Comparison of ENCODE assay signal across 8 cellular contexts in the genomic region with DNA sequence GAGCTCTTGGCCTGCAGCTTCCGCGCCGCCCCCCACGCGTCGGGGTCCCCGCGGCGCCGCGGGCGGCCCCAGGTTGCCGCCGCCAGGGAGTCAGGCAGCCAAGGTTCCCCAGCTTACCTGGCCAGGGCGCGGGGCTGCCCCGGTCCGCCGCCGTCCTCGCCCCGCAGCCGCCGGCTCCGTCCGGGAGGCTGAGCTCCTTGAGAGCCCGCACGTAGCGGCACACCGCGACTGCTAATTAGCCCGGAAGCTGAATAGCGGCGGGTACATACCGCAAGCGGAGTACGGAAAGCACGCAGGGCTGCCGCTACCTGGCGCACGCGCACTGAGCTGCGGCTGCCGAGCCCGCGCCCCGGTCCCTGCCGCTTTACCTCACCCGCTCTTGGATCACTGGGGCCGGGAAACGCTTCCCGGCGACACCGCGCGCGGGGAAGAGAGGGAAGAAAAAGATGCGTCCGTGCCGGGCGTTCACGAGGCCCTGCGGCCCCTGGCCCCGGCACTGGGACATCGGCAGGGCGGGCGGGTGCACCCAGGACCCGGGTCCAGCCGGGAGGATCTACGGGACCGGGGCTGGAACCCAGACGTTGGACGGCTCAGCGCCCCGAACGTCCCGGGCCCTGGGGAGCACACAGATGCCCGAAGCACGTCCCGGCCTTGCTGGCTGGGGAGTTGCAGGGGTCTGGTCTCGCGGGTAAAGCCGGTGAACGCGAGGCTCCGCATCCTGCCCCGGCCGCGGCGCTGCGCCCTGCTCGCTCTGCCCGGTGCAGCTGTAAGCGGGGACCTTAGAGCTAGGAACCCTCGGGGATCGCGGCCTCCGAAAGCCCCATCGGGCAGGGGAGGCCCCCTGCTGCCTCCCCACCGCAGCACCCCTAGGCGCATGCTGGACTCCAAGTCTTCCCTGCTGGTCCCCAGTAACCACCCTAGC. TPM values are rescaled to one million over a fixed set of nuclear protein-coding genes. Genes with fewer than 3 reads are reported as not detected.
DNase-seq lines count a peak whose midpoint lies in the region; ATAC-seq, FAIRE-seq and TF ChIP-seq lines count a peak whose summit lies in the region.

A gene with protein sequence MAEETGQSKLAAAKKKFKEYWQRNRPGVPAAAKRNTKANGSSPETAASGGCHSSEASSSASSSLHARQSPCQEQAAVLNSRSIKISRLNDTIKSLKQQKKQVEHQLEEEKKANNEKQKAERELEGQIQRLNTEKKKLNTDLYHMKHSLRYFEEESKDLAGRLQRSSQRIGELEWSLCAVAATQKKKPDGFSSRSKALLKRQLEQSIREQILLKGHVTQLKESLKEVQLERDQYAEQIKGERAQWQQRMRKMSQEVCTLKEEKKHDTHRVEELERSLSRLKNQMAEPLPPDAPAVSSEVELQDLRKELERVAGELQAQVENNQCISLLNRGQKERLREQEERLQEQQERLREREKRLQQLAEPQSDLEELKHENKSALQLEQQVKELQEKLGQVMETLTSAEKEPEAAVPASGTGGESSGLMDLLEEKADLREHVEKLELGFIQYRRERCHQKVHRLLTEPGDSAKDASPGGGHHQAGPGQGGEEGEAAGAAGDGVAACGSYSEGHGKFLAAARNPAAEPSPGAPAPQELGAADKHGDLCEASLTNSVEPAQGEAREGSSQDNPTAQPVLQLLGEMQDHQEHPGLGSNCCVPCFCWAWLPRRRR (minus strand): TSS at position 253 of the 922 bp plus-strand sequence. CDS start 47,739 bp downstream, outside the sequence.

- peak within 1 kb of the TSS; percentile 97 for H3K4me2 ChIP-seq in neuronal stem cell (ENCODE audit: insufficient read depth, low read length, poor library complexity, severe bottlenecking)

- no TSS peak for BruUV-seq in Calu3 (replicated peaks; lab: Mats Ljungman, UMichigan)

- no peaks in the 10 kb centered on the region for H3K36me3 ChIP-seq in neuronal stem cell (replicated peaks in 1 of 2; ENCODE audit: control insufficient read depth in 2 of 2, insufficient read depth in 2 of 2, low read length in 2 of 2)

- H3K36me3 Mint-ChIP-seq in Calu3 (ENCODE audit: insufficient read depth, unreplicated experiment) = peaks cover 17% of the 10 kb centered on the region

- peak within 1 kb of the TSS; percentile 98 for H3K9ac ChIP-seq in neuronal stem cell (ENCODE audit: low read depth, low read length, poor library complexity)

- H3K27me3 Mint-ChIP-seq in Calu3 (ENCODE audit: unreplicated experiment) = no peaks in the 10 kb centered on the region

- no peak within 1 kb of the TSS for H3K4ac ChIP-seq in neuronal stem cell (ENCODE audit: low read length)

- peaks cover 4% of the 10 kb centered on the region for H3K79me1 ChIP-seq in neuronal stem cell (ENCODE audit: low read depth, low read length)

- H3K9me3 ChIP-seq in neuronal stem cell (replicated peaks in 1 of 2; ENCODE audit: control insufficient read depth in 2 of 2, insufficient read depth in 1 of 2, low read depth in 1 of 2, low read length in 2 of 2) = no peaks in the 10 kb centered on the region

- H2BK120ac ChIP-seq in neuronal stem cell (ENCODE audit: low read depth, low read length) = no peak within 1 kb of the TSS

- H3K9me3 Mint-ChIP-seq in Calu3 (ENCODE audit: low read depth, unreplicated experiment) = no peaks in the 10 kb centered on the region

- peak within 1 kb of the TSS; percentile 97 for H3K18ac ChIP-seq in neuronal stem cell (ENCODE audit: low read length)

- no peak within 1 kb of the TSS for H4K91ac ChIP-seq in neuronal stem cell (ENCODE audit: low read depth, low read length, poor library complexity)

- CTCF ChIA-PET in Calu3 (lab: Charles Lee) = no interaction called here

- peak within 1 kb of the TSS; percentile 83 for H2AK5ac ChIP-seq in neuronal stem cell (ENCODE audit: low read depth, low read length)

- H2BK5ac ChIP-seq in neuronal stem cell (ENCODE audit: low read length) = peak within 1 kb of the TSS; percentile 24

- peak within 1 kb of the TSS; percentile 10 for H2BK12ac ChIP-seq in neuronal stem cell (ENCODE audit: low read length)

- H3K23ac ChIP-seq in neuronal stem cell (ENCODE audit: low read depth, low read length, poor library complexity) = peak within 1 kb of the TSS; percentile 96

- H4K8ac ChIP-seq in neuronal stem cell (ENCODE audit: low read depth, low read length) = peak within 1 kb of the TSS; percentile 89

- H3K27ac Mint-ChIP-seq in Calu3 (ENCODE audit: unreplicated experiment) = no peak within 1 kb of the TSS

- peak; percentile 45 for DNase-seq in Calu3
- peak in 53 of 76 experiments; percentile 9 to 63 (median 40) for DNase-seq in HUDEP-2 (lab: John Stamatoyannopoulos, UW; ENCODE audit: unreplicated experiment in 76 of 76)
- DNase-seq in activated effector memory CD4-positive, alpha-beta T cell treated with anti-CD3 and anti-CD28 coated beads, Interleukin-2, amount 50 U/mL, for 16 hours = peak; percentile 93
- peak; percentile 70 to 74 for DNase-seq in frontal cortex (ENCODE audit: low spot score in 2 of 2)
- DNase-seq in neuronal stem cell (ENCODE audit: low spot score) = peak; percentile 76
- DNase-seq in superior temporal gyrus (ENCODE audit: extremely low spot score) = peak; percentile 68

- no peak for TF ChIP-seq CTCF in Calu3 (IDR thresholded peaks at IDR 0.05; ENCODE audit: unreplicated experiment)

- H3K4me1 Mint-ChIP-seq in Calu3 (ENCODE audit: low read depth, unreplicated experiment) = peaks cover 7% of the 10 kb centered on the region

- H2BK15ac ChIP-seq in neuronal stem cell (ENCODE audit: low read length) = no peak within 1 kb of the TSS

- FAIRE-seq in frontal cortex (lab: Jason Lieb, UNC) = no peak

- H3K27ac ChIP-seq in neuronal stem cell (replicated peaks; ENCODE audit: low read length) = no peak within 1 kb of the TSS

- peaks cover 0 to 5% of the 10 kb centered on the region in 2 donors for H3K4me1 ChIP-seq in neuronal stem cell (ENCODE audit: control insufficient read depth in 2 of 2, insufficient read depth in 1 of 2, low read depth in 1 of 2, low read length in 2 of 2)

- H3K4me3 Mint-ChIP-seq in Calu3 (ENCODE audit: low read depth, unreplicated experiment) = peak within 1 kb of the TSS; percentile 79

- TF ChIP-seq POLR2A in Raji (IDR thresholded peaks at IDR 0.05; ENCODE audit: insufficient read depth, low read depth, low read length) = peak; percentile 66

- intact Hi-C loops in Calu3 (cut with micrococcal nuclease; ENCODE audit: unreplicated experiment) = no loop called here

- ATAC-seq in GM21381 (IDR thresholded peaks at IDR 0.05; ENCODE audit: unreplicated experiment) = peak; percentile 65

- H3K27me3 ChIP-seq in neuronal stem cell (ENCODE audit: control insufficient read depth in 3 of 3, insufficient read depth in 3 of 3, low read depth in 1 of 3, low read length in 3 of 3) = peaks cover 0 to 7% (median 0%) of the 10 kb centered on the region in 3 experiments

- H3K14ac ChIP-seq in neuronal stem cell (ENCODE audit: low read length) = peak within 1 kb of the TSS; percentile 89

- peak within 1 kb of the TSS; percentile 100 for H2AFZ ChIP-seq in neuronal stem cell (ENCODE audit: low read length)

- H3K4me3 ChIP-seq in neuronal stem cell (ENCODE audit: low read length in 2 of 2) = peak within 1 kb of the TSS; percentile 67 to 97

- no CpG with 5 or more reads among the region's 101 CpGs for WGBS in neuronal stem cell (ENCODE audit: extremely low coverage in 2 of 2, insufficient read length in 2 of 2, insufficient replicate concordance in 1 of 2), 2 donors

RNA-seq across cellular contexts. Expression of the gene that starts here (rescaled TPM):
- total RNA-seq in Calu3 (2022) (72.5 and 74.9 TPM in 2 replicates), frontal cortex (28.9 TPM)
- 21.2 TPM for polyA plus RNA-seq in neuronal stem cell (2013, experiment 1 of 2)
- 22.0 TPM for polyA plus RNA-seq in neuronal stem cell (2013, experiment 2 of 2)

Comparison
In these comparisons a context has a peak if more than half of its experiments do, and no peak if none do; other contexts are left out.
1. DNase-seq: peak in every context shown above with its lines; median percentile 93 in activated effector memory CD4-positive, alpha-beta T cell treated with anti-CD3 and anti-CD28 coated beads, Interleukin-2, amount 50 U/mL, for 16 hours; 76 in neuronal stem cell; 72 in frontal cortex; 68 in superior temporal gyrus; 45 in Calu3; 40 in HUDEP-2.